ENCODE assay signal across 8 cellular contexts in genomic region chr3:48429416-48430358, GRCh38. TPM values are rescaled to one million over a fixed set of nuclear protein-coding genes. Genes with fewer than 3 reads are reported as not detected.
DNase-seq lines count a peak whose midpoint lies in the region; ATAC-seq and TF ChIP-seq lines count a peak whose summit lies in the region.

Gene PLXNB1, minus strand, starts transcription at chr3:48430086. Its CDS starts 5,475 bp downstream, at chr3:48424611.

- peak within 1 kb of the TSS; percentile 97 for H3K27ac Mint-ChIP-seq in mesothelial cell of epicardium

- DNase-seq in CD1c-positive myeloid dendritic cell (ENCODE audit: extremely low spot score) (peak; percentile 56), HEK293T (ENCODE audit: extremely low spot score) (peak; percentile 70), NCI-H748 (lab: John Stamatoyannopoulos, UW; ENCODE audit: unreplicated experiment) (peak; percentile 90), activated T-cell treated with anti-CD3 and anti-CD28 coated beads for 48 hours (ENCODE audit: low read depth) (peak; percentile 49), epithelial cell of prostate (ENCODE audit: low read depth, low spot score) (peak; percentile 54), mesothelial cell of epicardium (ENCODE audit: low spot score in 2 of 2, unreplicated experiment in 2 of 2) (peak; percentile 63 to 82)
- peak; percentile 30 to 41 for DNase-seq in stimulated activated CD8-positive, alpha-beta memory T cell treated with anti-CD3 and anti-CD28 coated beads, Interleukin-2, amount 100 ng/mL, for 48 hours (ENCODE audit: low read depth in 2 of 2)

- no peaks in the 10 kb centered on the region for H3K9me3 Mint-ChIP-seq in mesothelial cell of epicardium

- peaks cover 2% of the 10 kb centered on the region for H3K36me3 Mint-ChIP-seq in mesothelial cell of epicardium

- H3K4me1 Mint-ChIP-seq in mesothelial cell of epicardium: peaks cover 71% of the 10 kb centered on the region

- CTCF ChIA-PET in HEK293T (lab: Yijun Ruan, JAX): no interaction called here

- TF ChIP-seq CTCF in mesothelial cell of epicardium (IDR thresholded peaks at IDR 0.05; ENCODE audit: unreplicated experiment): no peak

- no peaks in the 10 kb centered on the region for H3K27me3 Mint-ChIP-seq in mesothelial cell of epicardium (ENCODE audit: low read depth)

- peak within 1 kb of the TSS; percentile 87 for H3K4me3 Mint-ChIP-seq in mesothelial cell of epicardium

- H3K27ac ChIP-seq in epithelial cell of prostate: peak within 1 kb of the TSS; percentile 92

- ATAC-seq in HG03439 (IDR thresholded peaks at IDR 0.05; ENCODE audit: unreplicated experiment): no peak

- POLR2A ChIA-PET in HEK293T (lab: Yijun Ruan, JAX): interaction anchor here (0.6 to 2.6 kb wide), 4 partner anchors 10 to 29 kb away, joined by 3 to 14 read pairs (median 6); partner anchors contain the start of genes CCDC51 and TMA7

TF ChIP-seq in HEK293T, 16 proteins besides CTCF, POLR2A, EP300 and RAD21:
- TF ChIP-seq TARDBP (IDR thresholded peaks at IDR 0.05) (no peak), L3MBTL2 (conservative IDR thresholded peaks at IDR 0.05) (no peak), SP1 (IDR thresholded peaks at IDR 0.05) (no peak), HDGF (IDR thresholded peaks at IDR 0.05; ENCODE audit: borderline replicate concordance) (no peak), FOXM1 (IDR thresholded peaks at IDR 0.05; ENCODE audit: borderline replicate concordance) (no peak)

RNA-seq across cellular contexts. Expression of gene PLXNB1, which starts in this region (rescaled TPM):
- total RNA-seq in mesothelial cell of epicardium: 203 to 214 TPM (median 211 TPM) in 3 replicates

Comparison
In these comparisons a context has a peak if more than half of its experiments do, and no peak if none do; other contexts are left out.
1. DNase-seq: peak in every context shown above with its lines; median percentile 90 in NCI-H748; 72 in mesothelial cell of epicardium; 70 in HEK293T; 56 in CD1c-positive myeloid dendritic cell; 54 in epithelial cell of prostate; 49 in activated T-cell treated with anti-CD3 and anti-CD28 coated beads for 48 hours; 36 in stimulated activated CD8-positive, alpha-beta memory T cell treated with anti-CD3 and anti-CD28 coated beads, Interleukin-2, amount 100 ng/mL, for 48 hours.